ENCODE assay signal across 10 cellular contexts in the genomic region with DNA sequence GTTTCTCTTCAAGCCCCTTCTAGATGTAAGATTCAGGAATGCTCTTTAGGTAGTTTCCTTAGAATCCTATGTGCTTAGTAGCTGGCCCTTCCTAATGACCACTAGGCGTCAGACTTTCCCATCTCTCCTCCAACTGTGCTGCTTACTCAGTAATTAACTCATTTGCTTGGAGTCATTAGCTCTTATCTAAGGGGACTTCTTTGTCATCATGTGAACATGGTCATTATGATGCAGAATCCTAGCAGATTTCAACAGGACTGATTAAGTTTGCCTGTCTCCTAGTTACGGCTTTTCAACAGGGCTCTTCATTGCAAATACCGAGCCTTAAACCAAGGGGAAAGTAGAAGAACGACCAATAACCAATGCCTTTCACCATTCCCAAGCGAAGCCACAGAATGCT. TPM values are rescaled to one million over a fixed set of nuclear protein-coding genes. Genes with fewer than 3 reads are reported as not detected.
DNase-seq lines count a peak whose midpoint lies in the region; ATAC-seq and TF ChIP-seq lines count a peak whose summit lies in the region.
"Had no signal": no experiment of that assay in that cellular context is flagged by ENCODE, and none has a peak within 500 bp of the region (broad histone marks: within the 10 kb centered on the region; RNA-seq: fewer than 3 reads in every experiment).

No MANE protein-coding gene starts in this region.

- peak; percentile 60 for TF ChIP-seq CTCF in GM12874 (IDR thresholded peaks at IDR 0.05; ENCODE audit: insufficient read depth, low read depth, low read length)
- TF ChIP-seq CTCF in brain (conservative IDR thresholded peaks at IDR 0.05), result peak; percentile 76 to 91
- peak; percentile 89 for TF ChIP-seq CTCF in kidney epithelial cell (IDR thresholded peaks at IDR 0.05; ENCODE audit: insufficient read depth, low read length, poor library complexity, severe bottlenecking)

- peak overlapping the region in 1 of 5 experiments; percentile 17 for H3K4me3 Mint-ChIP-seq in brain

- DNase-seq in NCI-H2227 treated with DMSO at 0.1 percent for 48 hours (lab: John Stamatoyannopoulos, UW) (peak; percentile 13), kidney epithelial cell (ENCODE audit: low read depth) (no peak), GF-D8 (lab: John Stamatoyannopoulos, UW) (no peak), ecto neural progenitor cell (ENCODE audit: low spot score) (no peak)

- no peaks in the 10 kb centered on the region for H3K9me3 Mint-ChIP-seq in brain

- H3K27me3 Mint-ChIP-seq in brain, result peaks cover 18% of the 10 kb centered on the region

- H3K36me3 Mint-ChIP-seq in brain, result no peaks in the 10 kb centered on the region

- H3K4me3 ChIP-seq in kidney epithelial cell (ENCODE audit: low read depth, low read length), result no peak overlapping the region

- no peaks in the 10 kb centered on the region for H3K36me3 ChIP-seq in kidney epithelial cell (ENCODE audit: control insufficient read depth, insufficient read depth, low read length)

- H3K27me3 ChIP-seq in kidney epithelial cell (ENCODE audit: control insufficient read depth, insufficient read depth, low read length), result peaks cover 5% of the 10 kb centered on the region

- peaks cover 20% of the 10 kb centered on the region for H3K4me1 Mint-ChIP-seq in brain

- peak overlapping the region in 3 of 5 experiments; percentile 4 to 54 (median 21) for H3K27ac Mint-ChIP-seq in brain

- ATAC-seq in GM21529 (IDR thresholded peaks at IDR 0.05; ENCODE audit: unreplicated experiment) (no peak), GM21737 (IDR thresholded peaks at IDR 0.05; ENCODE audit: unreplicated experiment) (no peak)

RNA-seq across cellular contexts. Expression of gene GJD2, which starts 46.4 kb away (rescaled TPM):
- polyA plus RNA-seq in brain (ENCODE audit: insufficient read depth, low read depth, low replicate concordance), result 0.20 TPM
- total RNA-seq in kidney epithelial cell, result not detected in 2 replicates
- total RNA-seq: pulmonary artery endothelial cell; T-helper 2 cell treated with Interferon-gamma antibody and Interleukin-4, amounts not matched to agents 100 ng/mL and 5 ng/mL, for 36 hours had no signal
